Comparison of ENCODE assay signal across 1 cellular context in genomic region chr4:100657187-100657586, GRCh38.
TF ChIP-seq lines count a peak whose summit lies in the region.

No MANE protein-coding gene starts in this region.

TF ChIP-seq in H1, 55 proteins besides CTCF, POLR2A, EP300 and RAD21 (continued from another document):
- TF ChIP-seq SIN3A (conservative IDR thresholded peaks at IDR 0.05 in 1 of 2, IDR thresholded peaks at IDR 0.05 in 1 of 2; ENCODE audit: low read depth in 1 of 2, low read length in 2 of 2) (no peak), RXRA (IDR thresholded peaks at IDR 0.05; ENCODE audit: insufficient read depth, low read depth, low read length) (no peak), GABPA (IDR thresholded peaks at IDR 0.05; ENCODE audit: borderline replicate concordance, insufficient read depth, low read length) (no peak), JUND (IDR thresholded peaks at IDR 0.05; ENCODE audit: low read length) (no peak), EZH2 (IDR thresholded peaks at IDR 0.05; ENCODE audit: low read depth, low read length, severe bottlenecking) (no peak)
